Comparison of ENCODE assay signal across 1 cellular context in the genomic region with DNA sequence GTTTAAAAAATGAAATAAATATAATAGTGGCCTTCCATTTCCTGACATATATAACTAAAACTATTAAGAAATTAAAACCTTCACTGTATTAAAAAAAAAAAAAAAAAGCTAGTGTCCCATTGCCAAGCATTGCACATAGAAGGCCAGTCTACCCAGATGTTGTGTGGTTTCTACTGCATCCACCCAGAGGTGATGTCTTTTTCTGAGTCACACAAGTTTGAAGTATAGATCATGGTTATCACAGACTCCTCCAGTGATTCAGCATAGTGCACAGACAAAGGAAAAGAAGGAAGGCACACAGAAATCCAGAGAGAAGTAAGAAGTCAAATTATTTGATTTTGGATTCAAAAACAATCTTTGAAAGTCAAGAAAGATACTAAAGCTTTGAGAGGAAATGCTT.
TF ChIP-seq lines count a peak whose summit lies in the region.

No MANE protein-coding gene starts in this region.

TF ChIP-seq in IMR-90, 13 proteins besides CTCF, POLR2A, EP300 and RAD21 (continued from another document):
- TF ChIP-seq SMC3 (IDR thresholded peaks at IDR 0.05; ENCODE audit: low read depth, low read length): no peak
- TF ChIP-seq CEBPB (IDR thresholded peaks at IDR 0.05; ENCODE audit: low read depth, low read length): no peak
- no peak for TF ChIP-seq MAZ (IDR thresholded peaks at IDR 0.05; ENCODE audit: borderline replicate concordance, low read depth, low read length)
- TF ChIP-seq RFX5 (IDR thresholded peaks at IDR 0.05; ENCODE audit: low read depth, low read length): no peak
